ENCODE assay signal across 12 cellular contexts in the genomic region with DNA sequence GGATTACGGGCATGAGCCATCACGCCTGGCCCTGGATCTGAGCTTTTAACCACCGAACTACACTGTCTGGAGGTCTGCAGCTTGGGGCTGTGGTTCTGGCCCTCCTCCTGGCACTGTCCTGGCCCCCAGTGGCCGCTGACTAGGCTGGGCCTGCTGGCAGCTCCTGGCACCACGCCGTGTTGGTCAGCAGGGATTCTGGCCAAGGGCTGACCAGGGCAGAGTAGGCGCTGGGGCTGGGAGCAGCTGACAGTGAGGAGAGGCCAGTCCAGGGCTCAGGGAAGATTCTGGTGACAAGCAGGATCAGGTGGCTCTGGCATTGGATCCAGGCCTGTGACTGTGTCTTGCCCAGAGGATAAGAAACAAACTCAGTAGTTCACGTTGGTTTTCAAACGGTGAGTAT. TPM values are rescaled to one million over a fixed set of nuclear protein-coding genes. Genes with fewer than 3 reads are reported as not detected.
A peak's percentile ranks its signal among the peaks of the same experiment; 100 is the strongest.
DNase-seq lines count a peak whose midpoint lies in the region; ATAC-seq and TF ChIP-seq lines count a peak whose summit lies in the region.
"Had no signal": no experiment of that assay in that cellular context is flagged by ENCODE, and none has a peak within 500 bp of the region (broad histone marks: within the 10 kb centered on the region; RNA-seq: fewer than 3 reads in every experiment).

No MANE protein-coding gene starts in this region.

- H3K4me3 ChIP-seq in GM23248 (no peak overlapping the region), ascending aorta (no peak overlapping the region), skeletal muscle satellite cell (ENCODE audit: low read length) (no peak overlapping the region)

- H3K79me2 ChIP-seq in GM23248 (ENCODE audit: insufficient read depth): peaks cover 98% of the 10 kb centered on the region

- in situ Hi-C loops in GM23248 (cut with MboI): no loop called here

- H3K27ac ChIP-seq in GM23248 (no peak overlapping the region), ascending aorta (peak overlapping the region; percentile 79 to 82)

- no peak overlapping the region for H2AFZ ChIP-seq in GM23248

- intact Hi-C loops in ascending aorta (cut with DNase I): loop anchor here (2.0 kb wide), 1 partner anchor 14 kb away; the partner anchor contains the start of gene EEF2K

- H3F3A ChIP-seq in GM23248 (ENCODE audit: insufficient read depth): no peaks in the 10 kb centered on the region

- ATAC-seq in left lobe of liver: peak; percentile 96
- ATAC-seq in GM19455 (IDR thresholded peaks at IDR 0.05; ENCODE audit: unreplicated experiment): no peak
- no peak for ATAC-seq in GM19395 (IDR thresholded peaks at IDR 0.05; ENCODE audit: unreplicated experiment)
- no peak for ATAC-seq in HG02973 (IDR thresholded peaks at IDR 0.05; ENCODE audit: unreplicated experiment)

- no peaks in the 10 kb centered on the region for H4K20me1 ChIP-seq in GM23248 (ENCODE audit: insufficient read depth)

- no peak overlapping the region for H3K9ac ChIP-seq in GM23248
- peak overlapping the region; percentile 7 for H3K9ac ChIP-seq in skeletal muscle satellite cell (ENCODE audit: low read depth, low read length)

- H3K4me2 ChIP-seq in GM23248 (ENCODE audit: unreplicated experiment) (no peak overlapping the region), skeletal muscle satellite cell (ENCODE audit: low read length) (peak overlapping the region; percentile 15)

- H3K27me3 ChIP-seq in GM23248 (replicated peaks; ENCODE audit: insufficient read depth) (no peaks in the 10 kb centered on the region), ascending aorta (no peaks in the 10 kb centered on the region), skeletal muscle satellite cell (ENCODE audit: control insufficient read depth, insufficient read depth, low read length) (no peaks in the 10 kb centered on the region)

- H3K4me1 ChIP-seq in GM23248 (ENCODE audit: insufficient read depth) (no peaks in the 10 kb centered on the region), ascending aorta (peaks cover 6 to 38% of the 10 kb centered on the region in 2 donors), skeletal muscle satellite cell (ENCODE audit: control insufficient read depth, insufficient read depth, low read length) (peaks cover 37% of the 10 kb centered on the region)

- 0 out of 2 replicates have a peak, but pooled peaks cover 4% of the 10 kb centered on the region for H3K36me3 ChIP-seq in GM23248 (ENCODE audit: low read depth)
- no peaks in the 10 kb centered on the region for H3K36me3 ChIP-seq in ascending aorta
- no peaks in the 10 kb centered on the region for H3K36me3 ChIP-seq in skeletal muscle satellite cell (ENCODE audit: insufficient read depth, low read length)

- no peaks in the 10 kb centered on the region for H3K9me2 ChIP-seq in GM23248 (ENCODE audit: insufficient read depth)

- WGBS in GM23248 (ENCODE audit: low coverage in 1 of 2, low lambda C conversion rate in 2 of 2, missing lambda C conversion rate in 2 of 2), 2 experiments: 71% methylated on average over 9 of the region's 9 CpGs

- no peak for TF ChIP-seq CTCF in ascending aorta (IDR thresholded peaks at IDR 0.05)

- DNase-seq in GM23248 (peak; percentile 16), ascending aorta (ENCODE audit: low spot score in 2 of 2) (peak; percentile 71 to 90), left lobe of liver (ENCODE audit: low spot score) (peak; percentile 95), NCI-H2107 (lab: John Stamatoyannopoulos, UW) (no peak)
- DNase-seq: activated CD4-positive, alpha-beta memory T cell treated with anti-CD3 and anti-CD28 coated beads for 36 hours; NCI-H1048; NCI-H748 treated with DMSO at 0.1 percent for 48 hours had no signal

- no peaks in the 10 kb centered on the region for H3K9me3 ChIP-seq in GM23248 (ENCODE audit: low read depth)
- H3K9me3 ChIP-seq in ascending aorta: no peaks in the 10 kb centered on the region
- H3K9me3 ChIP-seq in skeletal muscle satellite cell (replicated peaks; ENCODE audit: low read length): no peaks in the 10 kb centered on the region

RNA-seq across cellular contexts. Expression of gene EEF2K, which starts 14.6 kb away (rescaled TPM):
- total RNA-seq in GM23248 (2014; rRNA removed; shearing (Covaris generic)): 16.3 and 16.6 TPM in 2 replicates
- 6.9 and 8.7 TPM in 2 replicates for polyA plus RNA-seq in GM23248 (2016; fragmentation: Nextera tagmentation; extraction: Ambion mirVana)
- total RNA-seq in ascending aorta (31.9 TPM), left lobe of liver (17.7 TPM)
- total RNA-seq in skeletal muscle satellite cell (2012; rRNA removed): 21.8 and 32.8 TPM in 2 replicates

RNA-seq across cellular contexts. Expression of gene SDR42E2, which starts 58.4 kb away (rescaled TPM):
- not detected in 2 replicates for total RNA-seq in GM23248 (2014; rRNA removed; shearing (Covaris generic))
- polyA plus RNA-seq in GM23248 (2016; fragmentation: Nextera tagmentation; extraction: Ambion mirVana): not detected in 2 replicates
- total RNA-seq in ascending aorta (not detected), left lobe of liver (not detected)
- not detected in 2 replicates for total RNA-seq in skeletal muscle satellite cell (2012; rRNA removed)
- total RNA-seq: astrocyte had no signal
